24 cellular contexts compared by ENCODE assay signal in the genomic region with DNA sequence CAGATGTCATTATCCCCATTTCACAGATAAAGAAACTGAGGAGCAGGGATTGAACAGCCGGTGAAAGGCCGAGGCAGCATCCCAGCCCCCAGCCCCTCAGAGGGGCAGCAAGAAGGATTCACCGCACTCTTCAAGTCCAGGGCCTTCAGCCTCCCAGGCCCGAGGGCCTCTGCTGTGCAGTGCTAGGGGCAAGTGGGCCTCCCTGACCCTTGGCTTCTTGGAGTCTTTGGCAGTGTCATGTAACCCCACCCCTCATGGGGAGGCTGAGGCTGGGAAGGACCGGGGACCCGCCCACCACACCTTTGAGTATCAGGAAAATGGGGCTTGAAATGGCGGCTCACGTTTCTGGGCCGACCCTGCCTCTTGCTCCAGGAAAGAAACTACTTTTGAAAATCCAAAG.
"Had no signal": no experiment of that assay in that cellular context is flagged by ENCODE, and none has a peak within 500 bp of the region (broad histone marks: within the 10 kb centered on the region; RNA-seq: fewer than 3 reads in every experiment).

No MANE protein-coding gene starts in this region.

- H3K9me3 ChIP-seq: ascending aorta, body of pancreas, Peyer's patch had no signal

- H3K4me3 Mint-ChIP-seq: activated B cell treated with CpG ODN at 0.5 μM for 24 hours; activated CD4-positive, alpha-beta memory T cell treated with anti-CD3 and anti-CD28 coated beads, Interleukin-2, amount 10 ng/mL, durations not matched to agents 7 days and 5 days; activated CD4-positive, alpha-beta T cell treated with anti-CD3 and anti-CD28 coated beads, Interleukin-2, amount 10 ng/mL, durations not matched to agents 24 days and 14 days; T-helper 17 cell had no signal

- H3K27ac ChIP-seq: ascending aorta, body of pancreas, Peyer's patch, RWPE1 had no signal

- DNase-seq: activated B cell treated with CpG ODN at 0.5 μM for 24 hours; activated CD4-positive, alpha-beta memory T cell treated with anti-CD3 and anti-CD28 coated beads, Interleukin-2, amount 10 ng/mL, durations not matched to agents 7 days and 5 days; activated CD4-positive, alpha-beta T cell treated with anti-CD3 and anti-CD28 coated beads for 1 hour; activated CD4-positive, alpha-beta T cell treated with anti-CD3 and anti-CD28 coated beads, Interleukin-2, amount 10 ng/mL, durations not matched to agents 24 days and 14 days; activated gamma-delta T cell treated with Interleukin-2 at 50 U/mL for 16 hours; activated naive CD4-positive, alpha-beta T cell treated with anti-CD3 and anti-CD28 coated beads, Interleukin-2, amount 50 U/mL, for 16 hours; activated T-cell treated with anti-CD3 and anti-CD28 coated beads for 4 hours; activated T-cell treated with anti-CD3 and anti-CD28 coated beads, Interleukin-2, amount 50 U/mL, for 48 hours; body of pancreas; Karpas-422; MM.1S; NCI-H1105 treated with DMSO at 0.1 percent for 48 hours; NCI-H1436 treated with DMSO at 0.1 percent for 48 hours; NCI-H187; NCI-H2081; NCI-H510A treated with DMSO at 0.1 percent for 48 hours; Peyer's patch; SHP77 treated with DMSO at 0.1 percent for 48 hours; T-helper 17 cell; T-helper 9 cell had no signal

- H3K27ac Mint-ChIP-seq: activated B cell treated with CpG ODN at 0.5 μM for 24 hours; activated CD4-positive, alpha-beta memory T cell treated with anti-CD3 and anti-CD28 coated beads, Interleukin-2, amount 10 ng/mL, durations not matched to agents 7 days and 5 days; activated CD4-positive, alpha-beta T cell treated with anti-CD3 and anti-CD28 coated beads, Interleukin-2, amount 10 ng/mL, durations not matched to agents 24 days and 14 days; activated T-helper 2 cell treated with anti-CD3 and anti-CD28 coated beads, Interferon-gamma antibody, Interleukin-2, Interleukin-4, amounts not matched to agents 10 μg/mL and 5 μg/mL and 100 μg/mL, durations not matched to agents 14 hours and 24 hours and 36 hours; T-helper 17 cell had no signal

- H3K27me3 ChIP-seq: ascending aorta, body of pancreas, Peyer's patch had no signal

- H3K36me3 ChIP-seq: ascending aorta, Peyer's patch had no signal

- H3K9me3 Mint-ChIP-seq: activated B cell treated with CpG ODN at 0.5 μM for 24 hours; activated CD4-positive, alpha-beta memory T cell treated with anti-CD3 and anti-CD28 coated beads, Interleukin-2, amount 10 ng/mL, durations not matched to agents 7 days and 5 days; activated CD4-positive, alpha-beta T cell treated with anti-CD3 and anti-CD28 coated beads, Interleukin-2, amount 10 ng/mL, durations not matched to agents 24 days and 14 days; activated T-helper 2 cell treated with anti-CD3 and anti-CD28 coated beads, Interferon-gamma antibody, Interleukin-2, Interleukin-4, amounts not matched to agents 10 μg/mL and 5 μg/mL and 100 μg/mL, durations not matched to agents 14 hours and 24 hours and 36 hours had no signal

- H3K4me3 ChIP-seq: ascending aorta, body of pancreas, K562, Peyer's patch had no signal

- ATAC-seq: body of pancreas, K562, T-helper 17 cell had no signal
